ENCODE assay signal across 1 cellular context in genomic region chr13:28557725-28558124, GRCh38.
TF ChIP-seq lines count a peak whose summit lies in the region.

No MANE protein-coding gene starts in this region.

TF ChIP-seq in IMR-90, 13 proteins besides CTCF, POLR2A, EP300 and RAD21:
- TF ChIP-seq MAZ (IDR thresholded peaks at IDR 0.05; ENCODE audit: borderline replicate concordance, low read depth, low read length) (no peak), FOS (IDR thresholded peaks at IDR 0.05; ENCODE audit: low read depth, low read length) (no peak), CEBPB (IDR thresholded peaks at IDR 0.05; ENCODE audit: low read depth, low read length) (no peak), ELK1 (IDR thresholded peaks at IDR 0.05; ENCODE audit: borderline replicate concordance, low read depth, low read length) (no peak)
